27 cellular contexts compared by ENCODE assay signal in genomic region chr17:80904036-80904435, GRCh38.
"Had no signal": no experiment of that assay in that cellular context is flagged by ENCODE, and none has a peak within 500 bp of the region (broad histone marks: within the 10 kb centered on the region; RNA-seq: fewer than 3 reads in every experiment).

No MANE protein-coding gene starts in this region.

- H3K27me3 Mint-ChIP-seq: naive B cell; natural killer cell treated with Interleukin-12 subunit alpha and Interleukin-12 subunit beta and Interleukin-15 and Interleukin-18, amount 100 ng/mL, for 72 hours; progenitor cell of endocrine pancreas; stimulated activated naive CD8-positive, alpha-beta T cell treated with anti-CD3 and anti-CD28 coated beads, Interleukin-15, amount 100 ng/mL, for 72 hours had no signal

- DNase-seq: cerebellar nuclear complex; cortex of kidney; foreskin melanocyte; glutamatergic neuron; hypothalamus; immature natural killer cell; islet precursor cell; mesenchymal stem cell; mucosa of descending colon; naive B cell; stimulated activated CD4-positive, alpha-beta T cell treated with anti-CD3 and anti-CD28 coated beads, Interleukin-12 subunit alpha, Interleukin-12 subunit beta, amount 100 ng/mL, for 4 hours; stimulated activated CD4-positive, alpha-beta T cell treated with anti-CD3 and anti-CD28 coated beads, Interleukin-1b, Interleukin-23, amount 100 ng/mL, for 48 hours; stimulated activated CD4-positive, alpha-beta T cell treated with anti-CD3 and anti-CD28 coated beads, Interleukin-4, amount 100 ng/mL, for 1 hour; stimulated activated CD8-positive, alpha-beta memory T cell treated with anti-CD3 and anti-CD28 coated beads, Interleukin-4, amount 100 ng/mL, for 48 hours; stimulated activated naive CD4-positive, alpha-beta T cell; stimulated activated naive CD8-positive, alpha-beta T cell treated with anti-CD3 and anti-CD28 coated beads, Interleukin-15, amount 100 ng/mL, for 72 hours; transverse colon; upper lobe of right lung; uterus had no signal

- H3K4me1 ChIP-seq: esophagus muscularis mucosa, right atrium auricular region, uterus had no signal

- H3K9me3 Mint-ChIP-seq: immature natural killer cell; mesothelial cell of epicardium; naive B cell; natural killer cell treated with Interleukin-12 subunit alpha and Interleukin-12 subunit beta and Interleukin-15 and Interleukin-18, amount 100 ng/mL, for 72 hours; stimulated activated naive CD8-positive, alpha-beta T cell treated with anti-CD3 and anti-CD28 coated beads, Interleukin-15, amount 100 ng/mL, for 72 hours had no signal

- H3K27ac Mint-ChIP-seq: immature natural killer cell; mesothelial cell of epicardium; natural killer cell treated with Interleukin-12 subunit alpha and Interleukin-12 subunit beta and Interleukin-15 and Interleukin-18, amount 100 ng/mL, for 72 hours; progenitor cell of endocrine pancreas; stimulated activated naive CD8-positive, alpha-beta T cell treated with anti-CD3 and anti-CD28 coated beads, Interleukin-15, amount 100 ng/mL, for 72 hours had no signal

- H3K27me3 ChIP-seq: esophagus muscularis mucosa, right atrium auricular region, suprapubic skin, transverse colon, upper lobe of right lung, uterus had no signal

- H3K4me2 ChIP-seq: smooth muscle cell had no signal

- H3K27ac ChIP-seq: esophagus muscularis mucosa, parathyroid adenoma, right atrium auricular region, suprapubic skin, transverse colon, upper lobe of right lung, uterus had no signal

- H3K4me3 ChIP-seq: esophagus muscularis mucosa, mucosa of descending colon, right atrium auricular region, smooth muscle cell, suprapubic skin, transverse colon, upper lobe of right lung, uterus had no signal

- H3K4me3 Mint-ChIP-seq: immature natural killer cell; mesothelial cell of epicardium; natural killer cell treated with Interleukin-12 subunit alpha and Interleukin-12 subunit beta and Interleukin-15 and Interleukin-18, amount 100 ng/mL, for 72 hours; stimulated activated naive CD8-positive, alpha-beta T cell treated with anti-CD3 and anti-CD28 coated beads, Interleukin-15, amount 100 ng/mL, for 72 hours had no signal

- H3K9me3 ChIP-seq: esophagus muscularis mucosa, mucosa of descending colon, right atrium auricular region, suprapubic skin, transverse colon, upper lobe of right lung, uterus had no signal

- H3K4me1 Mint-ChIP-seq: mesothelial cell of epicardium had no signal

- H2AFZ ChIP-seq: parathyroid adenoma had no signal

- H3K36me3 ChIP-seq: uterus had no signal

- H3K36me3 Mint-ChIP-seq: natural killer cell treated with Interleukin-12 subunit alpha and Interleukin-12 subunit beta and Interleukin-15 and Interleukin-18, amount 100 ng/mL, for 72 hours had no signal

- H3K9ac ChIP-seq: parathyroid adenoma had no signal
